In the genomic region with DNA sequence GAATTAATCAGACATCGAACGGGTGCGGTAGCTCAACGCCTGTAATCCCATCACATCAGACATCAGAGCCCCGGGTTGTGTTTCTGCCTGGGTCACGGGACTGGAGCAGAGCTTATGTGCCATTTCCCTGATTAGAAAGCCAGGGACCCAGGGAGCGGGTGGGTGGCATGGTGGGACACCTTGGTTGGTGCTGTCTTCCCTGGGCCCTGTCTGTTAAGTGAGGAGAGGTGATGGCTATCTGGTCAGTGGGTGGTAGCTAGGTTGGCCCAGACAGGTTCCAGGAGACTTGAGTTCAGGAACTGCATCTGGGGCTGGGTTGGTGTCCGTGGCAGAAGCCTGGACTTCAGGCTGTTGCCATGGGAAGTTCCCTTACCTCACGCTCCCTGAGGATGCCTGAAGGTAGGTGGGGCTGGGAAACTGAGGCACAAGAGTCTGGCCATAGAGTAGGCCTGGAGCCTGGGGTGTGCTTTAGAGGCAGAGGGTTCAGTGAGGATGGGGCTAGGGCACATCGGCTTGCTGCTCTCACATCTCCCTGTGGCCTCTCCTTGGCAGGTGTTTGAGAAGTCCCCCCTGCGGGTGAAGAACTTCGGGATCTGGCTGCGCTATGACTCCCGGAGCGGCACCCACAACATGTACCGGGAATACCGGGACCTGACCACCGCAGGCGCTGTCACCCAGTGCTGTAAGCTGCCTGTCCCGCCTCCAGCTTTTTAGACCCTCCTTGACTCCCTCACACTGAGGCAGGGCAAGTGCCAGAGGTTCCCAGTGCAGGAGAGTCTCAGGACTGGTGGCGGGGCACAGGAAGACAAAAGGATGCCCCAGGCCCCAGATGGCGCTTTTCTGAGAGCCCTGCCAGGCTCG, we compare ENCODE assay signal across 12 cellular contexts. TPM values are rescaled to one million over a fixed set of nuclear protein-coding genes. Genes with fewer than 3 reads are reported as not detected.
A peak's percentile ranks its signal among the peaks of the same experiment; 100 is the strongest.
DNase-seq lines count a peak whose midpoint lies in the region; ATAC-seq and TF ChIP-seq lines count a peak whose summit lies in the region.
"Had no signal": no experiment of that assay in that cellular context is flagged by ENCODE, and none has a peak within 500 bp of the region (broad histone marks: within the 10 kb centered on the region; RNA-seq: fewer than 3 reads in every experiment).

No MANE protein-coding gene starts in this region.

- peak overlapping the region; percentile 81 to 98 for H3K4me3 ChIP-seq in foreskin fibroblast (ENCODE audit: low read depth in 1 of 2, low read length in 2 of 2)

- peaks cover 37% of the 10 kb centered on the region for H3K36me3 Mint-ChIP-seq in activated naive CD4-positive, alpha-beta T cell treated with anti-CD3 and anti-CD28 coated beads for 36 hours (ENCODE audit: low read depth)
- peaks cover 48% of the 10 kb centered on the region for H3K36me3 Mint-ChIP-seq in WTC11

- CTCF ChIA-PET in activated naive CD4-positive, alpha-beta T cell treated with anti-CD3 and anti-CD28 coated beads for 36 hours (lab: Charles Lee): interaction anchor here (3.1 kb wide), 1 partner anchor 10 kb away, joined by 30 read pairs; the partner anchor contains the start of gene SLC5A5
- CTCF ChIA-PET in WTC11 (lab: Charles Lee): interaction anchor here (1.5 kb wide), 1 partner anchor 71 kb away, joined by 6 read pairs; the partner anchor contains the start of gene CCDC124

- intact Hi-C loops in activated naive CD4-positive, alpha-beta T cell treated with anti-CD3 and anti-CD28 coated beads for 36 hours (cut with micrococcal nuclease): no loop called here
- intact Hi-C loops in left colon (cut with DNase I, micrococcal nuclease): loop anchor here in 1 of 2 donors (10.0 kb wide), 1 partner anchor 63 kb away; no protein-coding TSS in a partner anchor

- no peaks in the 10 kb centered on the region for H3K27me3 Mint-ChIP-seq in activated naive CD4-positive, alpha-beta T cell treated with anti-CD3 and anti-CD28 coated beads for 36 hours (ENCODE audit: low read depth)
- no peaks in the 10 kb centered on the region; the same call in 1 of the 2 replicates for H3K27me3 Mint-ChIP-seq in WTC11 (ENCODE audit: low read depth)
- no peaks in the 10 kb centered on the region for H3K27me3 Mint-ChIP-seq in stimulated activated naive CD8-positive, alpha-beta T cell treated with anti-CD3 and anti-CD28 coated beads, Interleukin-15, amount 100 ng/mL, for 72 hours

- peak overlapping the region; percentile 96 for H3K27ac Mint-ChIP-seq in activated naive CD4-positive, alpha-beta T cell treated with anti-CD3 and anti-CD28 coated beads for 36 hours
- peak overlapping the region; percentile 97 for H3K27ac Mint-ChIP-seq in WTC11
- H3K27ac Mint-ChIP-seq in stimulated activated naive CD8-positive, alpha-beta T cell treated with anti-CD3 and anti-CD28 coated beads, Interleukin-15, amount 100 ng/mL, for 72 hours: peak overlapping the region; percentile 98 to 100

- TF ChIP-seq CTCF in WTC11 (IDR thresholded peaks at IDR 0.05): no peak
- TF ChIP-seq CTCF in foreskin fibroblast (IDR thresholded peaks at IDR 0.05; ENCODE audit: low read depth, low read length): no peak

- POLR2A ChIA-PET in WTC11 (lab: Charles Lee): interaction anchor here (1.2 kb wide), 1 partner anchor 71 kb away, joined by 4 read pairs; the partner anchor contains the start of gene CCDC124

- H3K4me1 Mint-ChIP-seq in activated naive CD4-positive, alpha-beta T cell treated with anti-CD3 and anti-CD28 coated beads for 36 hours (ENCODE audit: low read depth): peaks cover 31% of the 10 kb centered on the region
- peaks cover 29% of the 10 kb centered on the region for H3K4me1 Mint-ChIP-seq in WTC11
- H3K4me1 Mint-ChIP-seq in stimulated activated naive CD8-positive, alpha-beta T cell treated with anti-CD3 and anti-CD28 coated beads, Interleukin-15, amount 100 ng/mL, for 72 hours: peaks cover 56% of the 10 kb centered on the region

- no peak for DNase-seq in activated naive CD4-positive, alpha-beta T cell treated with anti-CD3 and anti-CD28 coated beads for 36 hours
- DNase-seq in activated naive CD4-positive, alpha-beta T cell treated with anti-CD3 and anti-CD28 coated beads, Interleukin-2, amount 50 U/mL, for 16 hours: no peak
- DNase-seq in WTC11 (ENCODE audit: low spot score): no peak
- no peak for DNase-seq in foreskin fibroblast
- no peak for DNase-seq in stimulated activated naive CD8-positive, alpha-beta T cell treated with anti-CD3 and anti-CD28 coated beads, Interleukin-15, amount 100 ng/mL, for 72 hours
- no peak for DNase-seq in CD1c-positive myeloid dendritic cell (ENCODE audit: extremely low spot score)
- no peak for DNase-seq in left colon
- DNase-seq: effector CD4-positive, alpha-beta T cell; stimulated activated CD4-positive, alpha-beta T cell treated with anti-CD3 and anti-CD28 coated beads, Interleukin-4, amount 100 ng/mL, for 4 hours had no signal

- H3K4me3 Mint-ChIP-seq in activated naive CD4-positive, alpha-beta T cell treated with anti-CD3 and anti-CD28 coated beads for 36 hours: peak overlapping the region; percentile 92
- peak overlapping the region; percentile 99 for H3K4me3 Mint-ChIP-seq in WTC11
- H3K4me3 Mint-ChIP-seq in stimulated activated naive CD8-positive, alpha-beta T cell treated with anti-CD3 and anti-CD28 coated beads, Interleukin-15, amount 100 ng/mL, for 72 hours: peak overlapping the region; percentile 93 to 99

- ATAC-seq in WTC11: no peak
- ATAC-seq in stimulated activated naive CD8-positive, alpha-beta T cell treated with anti-CD3 and anti-CD28 coated beads, Interleukin-15, amount 100 ng/mL, for 72 hours: no peak
- no peak for ATAC-seq in GM21528 (IDR thresholded peaks at IDR 0.05; ENCODE audit: low FRiP score, unreplicated experiment)
- ATAC-seq in left colon: no peak

- H3K9me3 Mint-ChIP-seq in activated naive CD4-positive, alpha-beta T cell treated with anti-CD3 and anti-CD28 coated beads for 36 hours: no peaks in the 10 kb centered on the region
- H3K9me3 Mint-ChIP-seq in WTC11: no peaks in the 10 kb centered on the region
- no peaks in the 10 kb centered on the region for H3K9me3 Mint-ChIP-seq in stimulated activated naive CD8-positive, alpha-beta T cell treated with anti-CD3 and anti-CD28 coated beads, Interleukin-15, amount 100 ng/mL, for 72 hours

TF ChIP-seq in WTC11, 78 proteins besides CTCF, POLR2A, EP300 and RAD21:
- no peak for TF ChIP-seq STAT6 (CRISPR knock-in tag; conservative IDR thresholded peaks at IDR 0.05; ENCODE audit: low read depth)
- 0 out of 2 replicates have a peak, but pooled peaks have one; percentile 8 for TF ChIP-seq ZNF416 (CRISPR knock-in tag; IDR thresholded peaks at IDR 0.05)
- TF ChIP-seq NR1H2 (CRISPR knock-in tag; IDR thresholded peaks at IDR 0.05): no peak
- no peak for TF ChIP-seq MAX (CRISPR knock-in tag; IDR thresholded peaks at IDR 0.05)
- TF ChIP-seq ZNF138 (CRISPR knock-in tag; conservative IDR thresholded peaks at IDR 0.05): no peak
- 0 out of 2 replicates have a peak, but pooled peaks have one; percentile 20 for TF ChIP-seq PRRX2 (CRISPR knock-in tag; IDR thresholded peaks at IDR 0.05)
- no peak for TF ChIP-seq FOXK1 (CRISPR knock-in tag; IDR thresholded peaks at IDR 0.05)
- TF ChIP-seq RORB (CRISPR knock-in tag; IDR thresholded peaks at IDR 0.05): no peak
- TF ChIP-seq SMAD4 (CRISPR knock-in tag; IDR thresholded peaks at IDR 0.05): no peak
- TF ChIP-seq ZNF671 (CRISPR knock-in tag; IDR thresholded peaks at IDR 0.05): no peak

RNA-seq across cellular contexts. Expression of gene RPL18A, which starts 2.1 kb away (rescaled TPM):
- 1,000 to 10,000 TPM; 4,021 to 4,160 TPM for total RNA-seq in activated naive CD4-positive, alpha-beta T cell treated with anti-CD3 and anti-CD28 coated beads for 36 hours
- total RNA-seq in WTC11 (2021): 2,950 to 3,448 TPM (median 3,445 TPM) in 3 replicates
- total RNA-seq in left colon: 1,000 to 10,000 TPM; 1,406 to 1,485 TPM

RNA-seq across cellular contexts. Expression of gene SLC5A5, which starts 10.0 kb away (rescaled TPM):
- 1 to 10 TPM; 1.1 to 1.2 TPM for total RNA-seq in activated naive CD4-positive, alpha-beta T cell treated with anti-CD3 and anti-CD28 coated beads for 36 hours
- total RNA-seq in WTC11 (2021): 2.5 TPM in 3 replicates
- total RNA-seq in left colon: not detected
- total RNA-seq: Daoy, RPMI7951 had no signal

RNA-seq across cellular contexts. Expression of gene JAK3, which starts 14.0 kb away (rescaled TPM):
- total RNA-seq in activated naive CD4-positive, alpha-beta T cell treated with anti-CD3 and anti-CD28 coated beads for 36 hours: 100 to 1,000 TPM; 231 to 235 TPM
- 4.4 to 5.6 TPM (median 5.6 TPM) in 3 replicates for total RNA-seq in WTC11 (2021)
- total RNA-seq in left colon: 1 to 10 TPM; 2.7 to 3.7 TPM

RNA-seq across cellular contexts. Expression of gene INSL3, which starts 40.5 kb away (rescaled TPM):
- total RNA-seq in activated naive CD4-positive, alpha-beta T cell treated with anti-CD3 and anti-CD28 coated beads for 36 hours: 1 to 10 TPM; 5.7 to 5.9 TPM
- total RNA-seq in WTC11 (2021) (0.79 to 1.2 TPM (median 1.2 TPM) in 3 replicates), left colon (not detected)
- total RNA-seq: Daoy, RPMI7951 had no signal

Comparison
In these comparisons a context has a peak if more than half of its experiments do, and no peak if none do; other contexts are left out.
1. RNA of gene JAK3, which starts 14.0 kb away (total RNA-seq): 231 to 235 TPM in activated naive CD4-positive, alpha-beta T cell treated with anti-CD3 and anti-CD28 coated beads for 36 hours; 4.4 to 5.6 TPM in WTC11 and 2.7 to 3.7 TPM in left colon; every median in the first group is over 10 times any median in the second.
2. Peak in every context shown above with its lines, with median percentiles within 50 percentile points of each other: H3K27ac Mint-ChIP-seq and H3K4me3 Mint-ChIP-seq.